ENCODE assay signal across 25 cellular contexts in the genomic region with DNA sequence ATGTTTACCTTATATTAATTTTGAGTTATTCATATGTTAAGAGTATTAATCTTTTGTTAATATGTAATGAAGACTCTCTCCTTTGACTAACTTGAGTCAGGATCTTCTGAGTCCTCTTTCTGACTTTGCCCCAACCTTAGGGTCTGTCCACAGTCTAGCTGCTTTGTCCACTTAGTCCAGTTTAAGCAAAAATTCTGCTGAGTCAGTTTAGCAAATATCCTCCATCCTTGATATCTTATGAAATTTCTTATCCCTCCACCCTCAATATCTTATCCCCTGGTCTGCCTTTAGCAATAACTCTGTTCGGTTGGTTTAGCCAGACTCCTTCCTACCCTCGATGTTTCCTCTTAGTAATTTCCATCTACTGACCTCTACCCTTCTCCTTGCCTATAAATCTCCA.
DNase-seq lines count a peak whose midpoint lies in the region; ATAC-seq, FAIRE-seq and TF ChIP-seq lines count a peak whose summit lies in the region.
"Had no signal": no experiment of that assay in that cellular context is flagged by ENCODE, and none has a peak within 500 bp of the region (broad histone marks: within the 10 kb centered on the region; RNA-seq: fewer than 3 reads in every experiment).

No MANE protein-coding gene starts in this region.

- no peak overlapping the region for H2AK5ac ChIP-seq in H9 (ENCODE audit: insufficient read length, low read length)

- H4K8ac ChIP-seq in H9 (replicated peaks; ENCODE audit: insufficient read length, low read depth, low read length) = no peak overlapping the region

- H3K9me3 ChIP-seq in HepG2 (ENCODE audit: low read length) (no peaks in the 10 kb centered on the region), right lobe of liver (no peaks in the 10 kb centered on the region), PC-9 (ENCODE audit: insufficient read depth, low read depth) (no peaks in the 10 kb centered on the region), H9 (ENCODE audit: control insufficient read depth, low read depth, low read length) (no peaks in the 10 kb centered on the region)
- H3K9me3 ChIP-seq: BE2C, BLaER1 had no signal

- intact Hi-C loops in HepG2 (cut with micrococcal nuclease; ENCODE audit: unreplicated experiment) (no loop called here), right lobe of liver (cut with DNase I) (no loop called here), PC-9 (cut with micrococcal nuclease; ENCODE audit: unreplicated experiment) (no loop called here)

- H3K4me1 ChIP-seq in HepG2 (ENCODE audit: insufficient read depth, low read length) (no peaks in the 10 kb centered on the region), right lobe of liver (no peaks in the 10 kb centered on the region), PC-9 (replicated peaks; ENCODE audit: insufficient read depth) (no peaks in the 10 kb centered on the region; the same call in 1 of the 2 replicates), H9 (ENCODE audit: insufficient read depth, low read length) (no peaks in the 10 kb centered on the region)
- H3K4me1 ChIP-seq: BE2C, BLaER1 had no signal

- no peaks in the 10 kb centered on the region for H3K9me3 Mint-ChIP-seq in H9
- H3K9me3 Mint-ChIP-seq: CD4-positive, CD25-positive, alpha-beta regulatory T cell had no signal

- H3F3A ChIP-seq in PC-9 (ENCODE audit: insufficient read depth, low read depth) = no peaks in the 10 kb centered on the region

- CTCF ChIA-PET in HepG2 (lab: Yijun Ruan, JAX; ENCODE audit: low intra/inter-chr PET ratio, low total read pairs) = no interaction called here
- CTCF ChIA-PET in PC-9 (lab: Charles Lee) = no interaction called here

- H3K4ac ChIP-seq in H9 (ENCODE audit: low read depth, low read length) = no peak overlapping the region

- H3K27me3 ChIP-seq in HepG2 (ENCODE audit: control insufficient read depth in 1 of 2, insufficient read depth in 2 of 2, low read length in 2 of 2) (no peaks in the 10 kb centered on the region), right lobe of liver (no peaks in the 10 kb centered on the region), PC-9 (ENCODE audit: insufficient read depth, low read depth) (no peaks in the 10 kb centered on the region), H9 (ENCODE audit: insufficient read depth, low read length) (no peaks in the 10 kb centered on the region)
- H3K27me3 ChIP-seq: BE2C, BLaER1 had no signal

- no peaks in the 10 kb centered on the region for H3K36me3 ChIP-seq in HepG2 (replicated peaks in 1 of 2; ENCODE audit: control insufficient read depth in 1 of 2, insufficient read depth in 2 of 2, low read length in 2 of 2)
- no peaks in the 10 kb centered on the region for H3K36me3 ChIP-seq in right lobe of liver
- no peaks in the 10 kb centered on the region for H3K36me3 ChIP-seq in PC-9 (ENCODE audit: low read depth)
- H3K36me3 ChIP-seq: BE2C, BLaER1 had no signal

- TF ChIP-seq POLR2A in HepG2 (IDR thresholded peaks at IDR 0.05; ENCODE audit: insufficient read depth in 1 of 2, low read depth in 2 of 2, low read length in 2 of 2) = no peak
- no peak for TF ChIP-seq POLR2A in right lobe of liver (IDR thresholded peaks at IDR 0.05)

- H3K79me1 ChIP-seq in H9 (ENCODE audit: insufficient read depth, low read depth, low read length, poor library complexity, severe bottlenecking) = no peaks in the 10 kb centered on the region

- H2BK15ac ChIP-seq in H9 (ENCODE audit: low read depth, low read length) = no peak overlapping the region

- no peak overlapping the region for H2BK12ac ChIP-seq in H9 (ENCODE audit: insufficient read length, low read depth, low read length)

- no peaks in the 10 kb centered on the region for H3K23me2 ChIP-seq in H9 (ENCODE audit: insufficient read length, low read depth, low read length, poor library complexity, severe bottlenecking)

- H3T11ph ChIP-seq in H9 (ENCODE audit: low read length) = no peak overlapping the region

- ATAC-seq in HepG2 (no peak), right lobe of liver (no peak)
- ATAC-seq: GM12878 had no signal

- H2AFZ ChIP-seq in HepG2 (ENCODE audit: low read length) = no peak overlapping the region
- H2AFZ ChIP-seq in PC-9 = 0 out of 2 replicates have a peak overlapping the region, but pooled peaks have one; percentile 11
- H2AFZ ChIP-seq in H9 (ENCODE audit: low read length) = no peak overlapping the region

- H3K23ac ChIP-seq in H9 (ENCODE audit: insufficient read length, low read depth, low read length) = no peak overlapping the region

- in situ Hi-C loops in HepG2 (cut with HindIII; ENCODE audit: extremely low pct_ligation_motif_present, low pct_unique_long_range_greater_than_20kb) = no loop called here

- no peak overlapping the region for H2BK120ac ChIP-seq in H9 (ENCODE audit: low read depth, low read length, poor library complexity, severe bottlenecking)

- H2BK5ac ChIP-seq in H9 (ENCODE audit: insufficient read length, low read length) = no peak overlapping the region

- 0% methylated on average over 2 of the region's 2 CpGs for WGBS in HepG2 (ENCODE audit: low lambda C conversion rate)
- WGBS in right lobe of liver (ENCODE audit: insufficient coverage, low coverage, low lambda C conversion rate, missing lambda C conversion rate) = 93% methylated on average over 2 of the region's 2 CpGs
- WGBS in H9 (ENCODE audit: extremely low coverage, insufficient read length, low lambda C conversion rate) = no CpG with 5 or more reads among the region's 2 CpGs

- H3K27ac ChIP-seq in HepG2 (ENCODE audit: extremely low read length, insufficient read depth, low read length) = no peak overlapping the region
- H3K27ac ChIP-seq in right lobe of liver = no peak overlapping the region
- no peak overlapping the region for H3K27ac ChIP-seq in PC-9
- H3K27ac ChIP-seq in H9 (ENCODE audit: insufficient read length, low read depth, low read length) = no peak overlapping the region
- H3K27ac ChIP-seq: 22Rv1, BLaER1 had no signal

- no peaks in the 10 kb centered on the region for H3K36me3 Mint-ChIP-seq in H9 (ENCODE audit: insufficient read depth in 1 of 3, low read depth in 3 of 3)
- H3K36me3 Mint-ChIP-seq: CD14-positive monocyte; CD4-positive, alpha-beta memory T cell; CD4-positive, CD25-positive, alpha-beta regulatory T cell; CD8-positive, alpha-beta memory T cell had no signal

- H2BK20ac ChIP-seq in H9 (ENCODE audit: low read depth, low read length, poor library complexity, severe bottlenecking) = no peak overlapping the region

- no peak for FAIRE-seq in HepG2 (lab: Jason Lieb, UNC)
- FAIRE-seq: GM12878, GM12892, GM19239 had no signal

- H3K4me2 ChIP-seq in HepG2 (ENCODE audit: low read depth, low read length) (no peak overlapping the region), PC-9 (no peak overlapping the region), H9 (ENCODE audit: insufficient read depth, insufficient read length, low read length) (no peak overlapping the region)
- H3K4me2 ChIP-seq: BLaER1 had no signal

- H4K91ac ChIP-seq in H9 (ENCODE audit: insufficient read length, low read depth, low read length) = no peak overlapping the region

- no peaks in the 10 kb centered on the region for H3K27me3 Mint-ChIP-seq in H9 (ENCODE audit: low read depth)
- H3K27me3 Mint-ChIP-seq: CD4-positive, CD25-positive, alpha-beta regulatory T cell had no signal

- POLR2A ChIA-PET in HepG2 (lab: Yijun Ruan, JAX) = no interaction called here
- POLR2A ChIA-PET in PC-9 (lab: Charles Lee; ENCODE audit: unreplicated experiment) = no interaction called here

- no peaks in the 10 kb centered on the region for H3K9me2 ChIP-seq in PC-9 (ENCODE audit: insufficient read depth)

- no peak for DNase-seq in HepG2 (ENCODE audit: low spot score)
- no peak for DNase-seq in right lobe of liver
- DNase-seq in PC-9 = no peak
- DNase-seq in activated naive CD4-positive, alpha-beta T cell (lab: John Stamatoyannopoulos, UW) = no peak
- DNase-seq in H9 = no peak
- DNase-seq: ACHN; BE2C; C1 segment of cervical spinal cord; CD4-positive, alpha-beta memory T cell; CD4-positive, CD25-positive, alpha-beta regulatory T cell; CD8-positive, alpha-beta memory T cell; COR-L47; DMS 273 treated with DMSO at 0.1 percent for 48 hours; DMS153; DMS53; DMS79; DND-41; EL; GDM1 had no signal

- H3K56ac ChIP-seq in H9 (ENCODE audit: insufficient read length, low read depth, low read length) = no peak overlapping the region

- H3K4me3 Mint-ChIP-seq in H9 = no peak overlapping the region
- H3K4me3 Mint-ChIP-seq: CD14-positive monocyte; CD4-positive, alpha-beta memory T cell; CD4-positive, CD25-positive, alpha-beta regulatory T cell; CD8-positive, alpha-beta memory T cell had no signal

- H4K5ac ChIP-seq in H9 (ENCODE audit: insufficient read length, low read depth, low read length) = no peak overlapping the region

- no peaks in the 10 kb centered on the region for H3K79me2 ChIP-seq in HepG2 (ENCODE audit: insufficient read depth, low read length)
- no peaks in the 10 kb centered on the region for H3K79me2 ChIP-seq in PC-9 (ENCODE audit: low read depth)
- no peaks in the 10 kb centered on the region for H3K79me2 ChIP-seq in H9 (ENCODE audit: insufficient read depth, low read length)

- no peak overlapping the region for H3K18ac ChIP-seq in H9 (ENCODE audit: insufficient read length, low read depth, low read length)

- TF ChIP-seq RAD21 in HepG2 (CRISPR knock-in tag; IDR thresholded peaks at IDR 0.05) = no peak

- no peak overlapping the region for H3K9ac ChIP-seq in HepG2 (ENCODE audit: insufficient read depth, low read depth, low read length)
- H3K9ac ChIP-seq in H9 (ENCODE audit: extremely low read depth, insufficient read length, low read length) = no peak overlapping the region
- H3K9ac ChIP-seq: BLaER1 had no signal

- H3K4me1 Mint-ChIP-seq in H9 = peaks cover 0 to 11% of the 10 kb centered on the region in 2 experiments; a peak in 3 of 4 replicates
- H3K4me1 Mint-ChIP-seq: CD14-positive monocyte; CD4-positive, alpha-beta memory T cell; CD4-positive, CD25-positive, alpha-beta regulatory T cell; CD8-positive, alpha-beta memory T cell had no signal

- BruUV-seq in HepG2 (replicated peaks; lab: Mats Ljungman, UMichigan) (no TSS peak), PC-9 (replicated peaks; lab: Mats Ljungman, UMichigan) (no TSS peak)

- H4K20me1 ChIP-seq in HepG2 (ENCODE audit: insufficient read depth, low read length) (no peaks in the 10 kb centered on the region), PC-9 (ENCODE audit: insufficient read depth) (no peaks in the 10 kb centered on the region), H9 (ENCODE audit: control insufficient read depth, insufficient read depth, insufficient read length) (no peaks in the 10 kb centered on the region)
- H4K20me1 ChIP-seq: BLaER1 had no signal

- no peak overlapping the region for H3K14ac ChIP-seq in H9 (ENCODE audit: insufficient read depth, low read length)

- no peak overlapping the region for H3K4me3 ChIP-seq in HepG2 (replicated peaks in 1 of 3; ENCODE audit: insufficient read depth in 1 of 3, low read depth in 2 of 3, low read length in 3 of 3)
- H3K4me3 ChIP-seq in right lobe of liver = no peak overlapping the region
- no peak overlapping the region for H3K4me3 ChIP-seq in PC-9
- H3K4me3 ChIP-seq: BLaER1, GM12878 had no signal

- TF ChIP-seq EP300 in HepG2 (IDR thresholded peaks at IDR 0.05; ENCODE audit: low read depth in 2 of 2, low read length in 2 of 2) = no peak
- no peak for TF ChIP-seq EP300 in HepG2 (CRISPR knock-in tag; IDR thresholded peaks at IDR 0.05; ENCODE audit: borderline replicate concordance)

- TF ChIP-seq CTCF in HepG2 (CRISPR knock-in tag; IDR thresholded peaks at IDR 0.05) (no peak), right lobe of liver (IDR thresholded peaks at IDR 0.05) (no peak), PC-9 (conservative IDR thresholded peaks at IDR 0.05) (no peak), H9 (conservative IDR thresholded peaks at IDR 0.05) (no peak)

- H3K27ac Mint-ChIP-seq in H9 = no peak overlapping the region
- H3K27ac Mint-ChIP-seq: CD14-positive monocyte; CD4-positive, alpha-beta memory T cell; CD4-positive, CD25-positive, alpha-beta regulatory T cell; CD8-positive, alpha-beta memory T cell had no signal
